Comparison of ENCODE assay signal across 19 cellular contexts in genomic region chr12:46875095-46875494, GRCh38. TPM values are rescaled to one million over a fixed set of nuclear protein-coding genes. Genes with fewer than 3 reads are reported as not detected.
A peak's percentile ranks its signal among the peaks of the same experiment; 100 is the strongest.
DNase-seq lines count a peak whose midpoint lies in the region; ATAC-seq and TF ChIP-seq lines count a peak whose summit lies in the region.
"Had no signal": no experiment of that assay in that cellular context is flagged by ENCODE, and none has a peak within 500 bp of the region (broad histone marks: within the 10 kb centered on the region; RNA-seq: fewer than 3 reads in every experiment).

No MANE protein-coding gene starts in this region.

- H3K9me3 Mint-ChIP-seq in activated naive CD4-positive, alpha-beta T cell treated with anti-CD3 and anti-CD28 coated beads for 36 hours = peaks cover 8% of the 10 kb centered on the region

- ATAC-seq in right lobe of liver (peak; percentile 19 to 52 (median 40)), psoas muscle (peak in 1 of 4 donors; percentile 19), GM19455 (IDR thresholded peaks at IDR 0.05; ENCODE audit: unreplicated experiment) (no peak)
- ATAC-seq: CD8-positive, alpha-beta T cell had no signal

- 70 to 82% methylated on average over 1 of the region's 1 CpG for WGBS in GM23248 (ENCODE audit: low coverage in 1 of 2, low lambda C conversion rate in 2 of 2, missing lambda C conversion rate in 2 of 2), 2 experiments
- 27% methylated on average over 1 of the region's 1 CpG for WGBS in right lobe of liver (ENCODE audit: insufficient coverage, low coverage, low lambda C conversion rate, missing lambda C conversion rate)
- 69 to 90% (median 90%) methylated on average over 1 of the region's 1 CpG for WGBS in psoas muscle, 3 donors

- H3K36me3 Mint-ChIP-seq in activated naive CD4-positive, alpha-beta T cell treated with anti-CD3 and anti-CD28 coated beads for 36 hours (ENCODE audit: low read depth) = no peaks in the 10 kb centered on the region

- no peaks in the 10 kb centered on the region for H3K79me2 ChIP-seq in GM23248 (ENCODE audit: insufficient read depth)

- no peaks in the 10 kb centered on the region for H4K20me1 ChIP-seq in GM23248 (ENCODE audit: insufficient read depth)
- H4K20me1 ChIP-seq: BLaER1 had no signal

- no peaks in the 10 kb centered on the region for H3K4me1 Mint-ChIP-seq in activated naive CD4-positive, alpha-beta T cell treated with anti-CD3 and anti-CD28 coated beads for 36 hours (ENCODE audit: low read depth)

- H3K27me3 ChIP-seq in GM23248 (replicated peaks; ENCODE audit: insufficient read depth) (no peaks in the 10 kb centered on the region), SJCRH30 (no peaks in the 10 kb centered on the region), right lobe of liver (no peaks in the 10 kb centered on the region), psoas muscle (ENCODE audit: insufficient read depth in 3 of 3, low read length in 2 of 3) (no peaks in the 10 kb centered on the region)
- H3K27me3 ChIP-seq: BE2C, BLaER1 had no signal

- CTCF ChIA-PET in activated naive CD4-positive, alpha-beta T cell treated with anti-CD3 and anti-CD28 coated beads for 36 hours (lab: Charles Lee) = no interaction called here

- H3K9me3 ChIP-seq in GM23248 (ENCODE audit: low read depth) (no peaks in the 10 kb centered on the region), SJCRH30 (replicated peaks) (peaks cover 32% of the 10 kb centered on the region), right lobe of liver (no peaks in the 10 kb centered on the region), psoas muscle (peaks cover 13% of the 10 kb centered on the region)
- H3K9me3 ChIP-seq: BE2C had no signal

- H3K4me2 ChIP-seq in GM23248 (ENCODE audit: unreplicated experiment) = peak overlapping the region; percentile 30
- H3K4me2 ChIP-seq: BLaER1 had no signal

- in situ Hi-C loops in GM23248 (cut with MboI) = no loop called here

- no peak overlapping the region for H2AFZ ChIP-seq in GM23248

- H3F3A ChIP-seq in GM23248 (ENCODE audit: insufficient read depth) = no peaks in the 10 kb centered on the region

- H3K27ac ChIP-seq in GM23248 (no peak overlapping the region), SJCRH30 (peak overlapping the region; percentile 34), right lobe of liver (no peak overlapping the region), psoas muscle (peak overlapping the region; percentile 7)
- H3K27ac ChIP-seq: BLaER1, C4-2B had no signal

- H3K36me3 ChIP-seq in GM23248 (ENCODE audit: low read depth) (peaks cover 10% of the 10 kb centered on the region; the same call in 1 of the 2 replicates), SJCRH30 (no peaks in the 10 kb centered on the region), right lobe of liver (no peaks in the 10 kb centered on the region), psoas muscle (ENCODE audit: insufficient read depth in 1 of 2, low read depth in 1 of 2) (no peaks in the 10 kb centered on the region)
- H3K36me3 ChIP-seq: BE2C, BLaER1 had no signal

- TF ChIP-seq POLR2A in right lobe of liver (IDR thresholded peaks at IDR 0.05) = no peak

- peaks cover 18% of the 10 kb centered on the region for H3K4me1 ChIP-seq in GM23248 (ENCODE audit: insufficient read depth)
- H3K4me1 ChIP-seq in SJCRH30 = peaks cover 17% of the 10 kb centered on the region
- peaks cover 0 to 11% (median 2%) of the 10 kb centered on the region in 4 donors for H3K4me1 ChIP-seq in right lobe of liver
- H3K4me1 ChIP-seq in psoas muscle = peaks cover 9% of the 10 kb centered on the region
- H3K4me1 ChIP-seq: BE2C, BLaER1, Caco-2 had no signal

- H3K4me3 Mint-ChIP-seq in activated naive CD4-positive, alpha-beta T cell treated with anti-CD3 and anti-CD28 coated beads for 36 hours = no peak overlapping the region
- H3K4me3 Mint-ChIP-seq: CD4-positive, alpha-beta T cell; CD8-positive, alpha-beta T cell had no signal

- no peak overlapping the region for H3K9ac ChIP-seq in GM23248
- H3K9ac ChIP-seq: BLaER1 had no signal

- TF ChIP-seq CTCF in right lobe of liver (IDR thresholded peaks at IDR 0.05) (no peak), psoas muscle (IDR thresholded peaks at IDR 0.05) (no peak)

- H3K9me2 ChIP-seq in GM23248 (ENCODE audit: insufficient read depth) = no peaks in the 10 kb centered on the region

- intact Hi-C loops in right lobe of liver (cut with DNase I) (no loop called here), psoas muscle (cut with DNase I) (no loop called here)
- intact Hi-C loops in activated naive CD4-positive, alpha-beta T cell treated with anti-CD3 and anti-CD28 coated beads for 36 hours (cut with micrococcal nuclease) = no loop called here

- peaks cover 20% of the 10 kb centered on the region for H3K27me3 Mint-ChIP-seq in activated naive CD4-positive, alpha-beta T cell treated with anti-CD3 and anti-CD28 coated beads for 36 hours (ENCODE audit: low read depth)

- no peak for DNase-seq in GM23248
- DNase-seq in SJCRH30 = no peak
- DNase-seq in right lobe of liver = no peak
- DNase-seq in psoas muscle = no peak
- no peak for DNase-seq in GM19240 (ENCODE audit: insufficient read length, low spot score)
- no peak for DNase-seq in C1 segment of cervical spinal cord (lab: John Stamatoyannopoulos, UW)
- DNase-seq in activated naive CD4-positive, alpha-beta T cell treated with anti-CD3 and anti-CD28 coated beads for 36 hours = no peak
- DNase-seq: 8988T; ACHN; BE2C; Caco-2; Calu3; CD4-positive, alpha-beta T cell; CD8-positive, alpha-beta T cell; DMS79 treated with DMSO at 0.1 percent for 48 hours; GF-D8 had no signal

- H3K4me3 ChIP-seq in GM23248 (no peak overlapping the region), SJCRH30 (no peak overlapping the region), right lobe of liver (no peak overlapping the region), psoas muscle (no peak overlapping the region)
- H3K4me3 ChIP-seq: BLaER1 had no signal

- H3K27ac Mint-ChIP-seq in activated naive CD4-positive, alpha-beta T cell treated with anti-CD3 and anti-CD28 coated beads for 36 hours = no peak overlapping the region
- H3K27ac Mint-ChIP-seq: CD4-positive, alpha-beta T cell; CD8-positive, alpha-beta T cell had no signal

RNA-seq across cellular contexts. Expression of gene SLC38A4, which starts 49.3 kb away (rescaled TPM):
- total RNA-seq in GM23248 (2014; rRNA removed; shearing (Covaris generic)) = 0.54 and 2.3 TPM in 2 replicates
- polyA plus RNA-seq in GM23248 (2016; fragmentation: Nextera tagmentation; extraction: Ambion mirVana) (0.36 and 0.57 TPM in 2 replicates), psoas muscle (10 to 100 TPM in 2 of 3 donors, under 1 TPM in 1; 0.31 to 25.6 (median 17.3) TPM)
- total RNA-seq in SJCRH30 (2014; rRNA removed; shearing (Covaris generic)) = 3.9 and 5.5 TPM in 2 replicates
- total RNA-seq in right lobe of liver (100 to 1,000 TPM; 158 to 604 (median 295) TPM), psoas muscle (10 to 100 TPM in 3 of 4 donors, 1 to 10 TPM in 1; 9.2 to 17.0 (median 11.5) TPM)
- total RNA-seq in activated naive CD4-positive, alpha-beta T cell treated with anti-CD3 and anti-CD28 coated beads for 36 hours = not detected
- total RNA-seq: CD4-positive, alpha-beta T cell; CD8-positive, alpha-beta T cell had no signal

Comparison
In these comparisons a context has a peak if more than half of its experiments do, and no peak if none do; other contexts are left out.
1. H3K27ac ChIP-seq: peak in SJCRH30 (single experiment) and psoas muscle (single experiment); none in GM23248 (single experiment) and right lobe of liver (0 of 3).
2. RNA of gene SLC38A4, which starts 49.3 kb away (total RNA-seq): 158 to 604 TPM in right lobe of liver; 9.2 to 17.0 TPM in psoas muscle, 3.9 to 5.5 TPM in SJCRH30, 0.54 to 2.3 TPM in GM23248 and not detected in activated naive CD4-positive, alpha-beta T cell treated with anti-CD3 and anti-CD28 coated beads for 36 hours; every median in the first group is over 4 times any median in the second.